In the genomic region with DNA sequence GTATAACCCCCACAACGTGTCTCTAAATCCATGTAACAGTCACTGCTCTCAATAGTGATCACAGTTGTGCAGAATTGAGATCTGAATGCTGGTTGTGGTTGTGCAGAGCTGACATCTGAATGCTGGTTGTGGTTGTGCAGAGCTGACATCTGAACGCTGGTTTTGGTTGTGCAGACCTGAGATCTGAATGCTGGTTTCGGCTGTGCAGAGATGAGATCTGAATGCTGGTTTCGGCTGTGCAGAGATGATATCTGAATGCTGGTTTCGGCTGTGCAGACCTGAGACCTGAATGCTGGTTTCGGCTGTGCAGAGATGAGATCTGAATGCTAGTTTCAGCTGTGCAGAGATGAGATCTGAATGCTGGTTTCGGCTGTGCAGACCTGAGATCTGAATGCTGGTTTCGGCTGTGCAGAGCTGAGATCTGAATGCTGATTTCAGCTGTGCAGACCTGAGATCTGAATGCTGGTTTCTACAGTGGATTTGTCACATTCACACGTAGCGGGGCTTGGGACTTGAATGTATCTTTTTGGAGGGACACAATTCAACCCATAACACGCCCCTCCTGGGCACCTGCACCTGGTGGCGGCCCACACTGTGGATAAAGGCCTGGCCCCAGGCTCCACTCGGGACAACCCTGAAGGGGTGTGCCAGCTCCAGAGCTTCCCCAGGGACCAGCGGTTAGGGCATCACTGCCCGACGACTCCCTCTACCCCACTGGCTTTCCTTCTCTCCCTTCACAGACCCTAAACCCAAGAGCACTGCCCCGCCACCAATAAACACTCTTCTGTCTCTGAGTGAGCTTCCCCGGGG, we compare ENCODE assay signal across 13 cellular contexts. TPM values are rescaled to one million over a fixed set of nuclear protein-coding genes. Genes with fewer than 3 reads are reported as not detected.
DNase-seq lines count a peak whose midpoint lies in the region; ATAC-seq and TF ChIP-seq lines count a peak whose summit lies in the region.
"Had no signal": no experiment of that assay in that cellular context is flagged by ENCODE, and none has a peak within 500 bp of the region (broad histone marks: within the 10 kb centered on the region; RNA-seq: fewer than 3 reads in every experiment).

No MANE protein-coding gene starts in this region.

- H3K27ac ChIP-seq in neuronal stem cell (replicated peaks; ENCODE audit: low read length) (no peak overlapping the region), brain microvascular endothelial cell (no peak overlapping the region)
- H3K27ac ChIP-seq: adrenal gland, left ventricle myocardium inferior, tibial nerve had no signal

- no peak for TF ChIP-seq CTCF in GM10266 (IDR thresholded peaks at IDR 0.05; ENCODE audit: control insufficient read depth, insufficient read depth, low read depth, missing control alignments)
- no peak for TF ChIP-seq CTCF in brain microvascular endothelial cell (IDR thresholded peaks at IDR 0.05; ENCODE audit: low read depth, low read length, missing control alignments)
- no peak for TF ChIP-seq CTCF in BE2C (IDR thresholded peaks at IDR 0.05; ENCODE audit: low read depth, low read length)

- H3K9me3 Mint-ChIP-seq in activated T-cell treated with anti-CD3 and anti-CD28 coated beads, Interleukin-2, amount 50 U/mL, for 24 hours = no peaks in the 10 kb centered on the region

- no peak overlapping the region for H2AFZ ChIP-seq in neuronal stem cell (ENCODE audit: low read length)

- no peak overlapping the region for H3K18ac ChIP-seq in neuronal stem cell (ENCODE audit: low read length)

- H2BK5ac ChIP-seq in neuronal stem cell (ENCODE audit: low read length) = no peak overlapping the region

- H3K23ac ChIP-seq in neuronal stem cell (ENCODE audit: low read depth, low read length, poor library complexity) = no peak overlapping the region

- H3K79me1 ChIP-seq in neuronal stem cell (ENCODE audit: low read depth, low read length) = no peaks in the 10 kb centered on the region

- peak overlapping the region; percentile 84 for H3K4ac ChIP-seq in neuronal stem cell (ENCODE audit: low read length)

- no peak overlapping the region for H2BK120ac ChIP-seq in neuronal stem cell (ENCODE audit: low read depth, low read length)

- H4K91ac ChIP-seq in neuronal stem cell (ENCODE audit: low read depth, low read length, poor library complexity) = no peak overlapping the region

- in situ Hi-C loops in brain microvascular endothelial cell (cut with HindIII; ENCODE audit: low pct_ligation_motif_present, low sequenced_read_pairs) = no loop called here
- in situ Hi-C loops in G401 (cut with HindIII; ENCODE audit: low sequenced_read_pairs) = no loop called here

- H3K4me3 ChIP-seq in neuronal stem cell (ENCODE audit: low read length in 2 of 2) = no peak overlapping the region
- H3K4me3 ChIP-seq in brain microvascular endothelial cell (ENCODE audit: low read depth, low read length) = no peak overlapping the region
- H3K4me3 ChIP-seq in BE2C (ENCODE audit: low read depth, low read length) = no peak overlapping the region
- H3K4me3 ChIP-seq: adrenal gland, left ventricle myocardium inferior, tibial nerve had no signal

- no peak overlapping the region for H3K9ac ChIP-seq in neuronal stem cell (ENCODE audit: low read depth, low read length, poor library complexity)

- no peak overlapping the region for H2AK5ac ChIP-seq in neuronal stem cell (ENCODE audit: low read depth, low read length)

- no peak overlapping the region for H3K27ac Mint-ChIP-seq in activated T-cell treated with anti-CD3 and anti-CD28 coated beads, Interleukin-2, amount 50 U/mL, for 24 hours

- H2BK12ac ChIP-seq in neuronal stem cell (ENCODE audit: low read length) = peak overlapping the region; percentile 48

- H3K36me3 Mint-ChIP-seq in activated T-cell treated with anti-CD3 and anti-CD28 coated beads, Interleukin-2, amount 50 U/mL, for 24 hours (ENCODE audit: low read depth) = no peaks in the 10 kb centered on the region

- H3K27me3 ChIP-seq in neuronal stem cell (ENCODE audit: control insufficient read depth in 3 of 3, insufficient read depth in 3 of 3, low read depth in 1 of 3, low read length in 3 of 3) (peaks cover 0 to 21% (median 0%) of the 10 kb centered on the region in 3 experiments), brain microvascular endothelial cell (replicated peaks) (no peaks in the 10 kb centered on the region), BE2C (no peaks in the 10 kb centered on the region)
- H3K27me3 ChIP-seq: adrenal gland, tibial nerve had no signal

- peak; percentile 55 for ATAC-seq in GM19438 (IDR thresholded peaks at IDR 0.05; ENCODE audit: low read depth, unreplicated experiment)

- H3K4me1 ChIP-seq in neuronal stem cell (ENCODE audit: control insufficient read depth in 2 of 2, insufficient read depth in 1 of 2, low read depth in 1 of 2, low read length in 2 of 2) (peaks cover 0 to 7% of the 10 kb centered on the region in 2 donors), BE2C (no peaks in the 10 kb centered on the region)
- H3K4me1 ChIP-seq: left ventricle myocardium inferior, tibial nerve had no signal

- H3K14ac ChIP-seq in neuronal stem cell (ENCODE audit: low read length) = no peak overlapping the region

- H3K36me3 ChIP-seq in neuronal stem cell (replicated peaks in 1 of 2; ENCODE audit: control insufficient read depth in 2 of 2, insufficient read depth in 2 of 2, low read length in 2 of 2) (no peaks in the 10 kb centered on the region), brain microvascular endothelial cell (replicated peaks) (no peaks in the 10 kb centered on the region), BE2C (no peaks in the 10 kb centered on the region)
- H3K36me3 ChIP-seq: adrenal gland, left ventricle myocardium inferior, tibial nerve had no signal

- H3K9me3 ChIP-seq in neuronal stem cell (replicated peaks in 1 of 2; ENCODE audit: control insufficient read depth in 2 of 2, insufficient read depth in 1 of 2, low read depth in 1 of 2, low read length in 2 of 2) (no peaks in the 10 kb centered on the region), BE2C (no peaks in the 10 kb centered on the region)
- H3K9me3 ChIP-seq: adrenal gland, left ventricle myocardium inferior, tibial nerve had no signal

- no peak overlapping the region for H3K4me3 Mint-ChIP-seq in activated T-cell treated with anti-CD3 and anti-CD28 coated beads, Interleukin-2, amount 50 U/mL, for 24 hours

- H3K4me1 Mint-ChIP-seq in activated T-cell treated with anti-CD3 and anti-CD28 coated beads, Interleukin-2, amount 50 U/mL, for 24 hours (ENCODE audit: low read depth) = peaks cover 27% of the 10 kb centered on the region

- DNase-seq in GM10266 (ENCODE audit: extremely low spot score) (peak; percentile 7), neuronal stem cell (ENCODE audit: low spot score) (no peak), brain microvascular endothelial cell (no peak), BE2C (no peak), activated gamma-delta T cell treated with Interleukin-2 at 50 U/mL for 16 hours (no peak), G401 (ENCODE audit: low spot score) (no peak)
- peak; percentile 47 for DNase-seq in activated T-cell treated with anti-CD3 and anti-CD28 coated beads, Interleukin-2, amount 50 U/mL, for 24 hours
- DNase-seq: effector CD8-positive, alpha-beta T cell; left ventricle myocardium inferior; posterior cingulate gyrus had no signal

- no peak overlapping the region for H3K4me2 ChIP-seq in neuronal stem cell (ENCODE audit: insufficient read depth, low read length, poor library complexity, severe bottlenecking)

- H2BK15ac ChIP-seq in neuronal stem cell (ENCODE audit: low read length) = no peak overlapping the region

- H3K27me3 Mint-ChIP-seq in activated T-cell treated with anti-CD3 and anti-CD28 coated beads, Interleukin-2, amount 50 U/mL, for 24 hours = peaks cover 7% of the 10 kb centered on the region

- WGBS in neuronal stem cell (ENCODE audit: extremely low coverage in 2 of 2, insufficient read length in 2 of 2, insufficient replicate concordance in 1 of 2), 2 donors = no CpG with 5 or more reads among the region's 18 CpGs

- no peak overlapping the region for H4K8ac ChIP-seq in neuronal stem cell (ENCODE audit: low read depth, low read length)

RNA-seq across cellular contexts. Expression of a gene that starts 51.1 kb away (rescaled TPM):
- 3.4 TPM for polyA plus RNA-seq in neuronal stem cell (2013, experiment 1 of 2)
- 2.7 TPM for polyA plus RNA-seq in neuronal stem cell (2013, experiment 2 of 2)
- polyA plus RNA-seq in BE2C (2012; ENCODE audit: insufficient read depth, insufficient read length, low read depth) = not detected
- total RNA-seq in G401 (2014; rRNA removed; shearing (Covaris generic)) = 20.2 and 25.2 TPM in 2 replicates

Comparison
In these comparisons a context has a peak if more than half of its experiments do, and no peak if none do; other contexts are left out.
1. DNase-seq: peak in GM10266 (single experiment) and activated T-cell treated with anti-CD3 and anti-CD28 coated beads, Interleukin-2, amount 50 U/mL, for 24 hours (single experiment); none in neuronal stem cell (single experiment), brain microvascular endothelial cell (single experiment), BE2C (single experiment), activated gamma-delta T cell treated with Interleukin-2 at 50 U/mL for 16 hours (single experiment) and G401 (single experiment).